In the genomic region with DNA sequence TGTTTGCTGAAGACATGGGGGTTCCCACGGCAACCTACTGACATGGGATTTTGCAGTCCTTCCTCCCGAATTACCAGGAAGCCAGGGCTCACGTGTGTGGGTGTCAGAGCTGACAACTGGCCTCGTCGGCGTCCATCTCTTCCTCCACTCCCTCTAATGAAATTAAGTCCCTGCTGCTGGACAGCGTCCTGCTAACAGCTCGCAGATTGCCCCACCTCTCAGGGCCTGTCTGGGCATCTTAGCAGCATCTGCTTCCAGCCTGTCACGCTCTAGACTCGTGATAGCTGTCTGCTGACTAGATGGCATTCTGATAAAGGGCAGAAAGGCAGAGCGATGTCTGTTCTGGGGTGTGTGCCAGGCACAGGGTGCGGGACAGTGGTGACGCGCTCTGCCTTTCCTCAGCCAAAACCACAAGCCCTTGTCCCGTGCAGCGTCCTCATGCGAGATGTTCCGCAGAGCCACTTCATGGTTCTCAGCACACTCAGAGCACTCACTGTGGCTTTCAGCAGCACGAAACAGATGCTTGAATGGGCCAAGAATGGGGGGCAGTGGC, we compare ENCODE assay signal across 8 cellular contexts.
DNase-seq lines count a peak whose midpoint lies in the region; ATAC-seq and TF ChIP-seq lines count a peak whose summit lies in the region.

No MANE protein-coding gene starts in this region.

- peaks cover 8% of the 10 kb centered on the region for H3K9me3 Mint-ChIP-seq in mesothelial cell of epicardium

- no peak for TF ChIP-seq CTCF in dorsolateral prefrontal cortex (IDR thresholded peaks at IDR 0.05 in 54 of 56, conservative IDR thresholded peaks at IDR 0.05 in 2 of 56; ENCODE audit: low read depth in 1 of 56, partially characterized antibody in 56 of 56)
- no peak for TF ChIP-seq CTCF in mesothelial cell of epicardium (IDR thresholded peaks at IDR 0.05; ENCODE audit: unreplicated experiment)

- peak overlapping the region in 30 of 59 donors; percentile 1 to 62 (median 35) for H3K27ac ChIP-seq in dorsolateral prefrontal cortex

- H3K36me3 Mint-ChIP-seq in mesothelial cell of epicardium, result no peaks in the 10 kb centered on the region

- H3K4me3 Mint-ChIP-seq in mesothelial cell of epicardium, result no peak overlapping the region

- no peaks in the 10 kb centered on the region for H3K27me3 Mint-ChIP-seq in mesothelial cell of epicardium (ENCODE audit: low read depth)

- peak overlapping the region in 31 of 59 donors; percentile 0 to 52 (median 21) for H3K4me3 ChIP-seq in dorsolateral prefrontal cortex

- no peaks in the 10 kb centered on the region for H3K27me3 ChIP-seq in dorsolateral prefrontal cortex

- peak overlapping the region; percentile 43 for H3K27ac Mint-ChIP-seq in mesothelial cell of epicardium

- DNase-seq in NCI-H2196 (lab: John Stamatoyannopoulos, UW; ENCODE audit: unreplicated experiment) (peak; percentile 63), NCI-H2196 treated with DMSO at 0.1 percent for 48 hours (lab: John Stamatoyannopoulos, UW; ENCODE audit: unreplicated experiment) (no peak), dorsolateral prefrontal cortex (peak; percentile 11 to 75 (median 60)), mesothelial cell of epicardium (ENCODE audit: low spot score in 2 of 2, unreplicated experiment in 2 of 2) (no peak), NCI-H187 (lab: John Stamatoyannopoulos, UW) (no peak)
- DNase-seq in activated CD4-positive, alpha-beta T cell treated with anti-CD3 and anti-CD28 coated beads, Interleukin-2, amount 50 U/mL, for 4 hours, result peak; percentile 25 to 29
- peak; percentile 19 to 41 for DNase-seq in stimulated activated CD8-positive, alpha-beta memory T cell treated with anti-CD3 and anti-CD28 coated beads, Interleukin-7, amount 100 ng/mL, for 4 hours (ENCODE audit: low read depth in 2 of 2)

- no peak for ATAC-seq in HG02623 (IDR thresholded peaks at IDR 0.05; ENCODE audit: unreplicated experiment)

- H3K4me1 Mint-ChIP-seq in mesothelial cell of epicardium, result peaks cover 15% of the 10 kb centered on the region

- intact Hi-C loops in dorsolateral prefrontal cortex (cut with DNase I), result no loop called here

Comparison
In these comparisons a context has a peak if more than half of its experiments do, and no peak if none do; other contexts are left out.
1. DNase-seq: peak in NCI-H2196 (single experiment), activated CD4-positive, alpha-beta T cell treated with anti-CD3 and anti-CD28 coated beads, Interleukin-2, amount 50 U/mL, for 4 hours (2 of 2), dorsolateral prefrontal cortex (10 of 10) and stimulated activated CD8-positive, alpha-beta memory T cell treated with anti-CD3 and anti-CD28 coated beads, Interleukin-7, amount 100 ng/mL, for 4 hours (2 of 2); none in NCI-H2196 treated with DMSO at 0.1 percent for 48 hours (single experiment), mesothelial cell of epicardium (0 of 2) and NCI-H187 (0 of 2).